ENCODE assay signal across 29 cellular contexts in genomic region chr1:192497214-192497794, GRCh38.
"Had no signal": no experiment of that assay in that cellular context is flagged by ENCODE, and none has a peak within 500 bp of the region (broad histone marks: within the 10 kb centered on the region; RNA-seq: fewer than 3 reads in every experiment).

No MANE protein-coding gene starts in this region.

- H3K4me1 ChIP-seq: Peyer's patch, SJSA1 had no signal

- H3K9me3 ChIP-seq: Peyer's patch, SJSA1, SK-N-SH had no signal

- H3K4me3 ChIP-seq: Peyer's patch, SJSA1 had no signal

- H3K27me3 ChIP-seq: Peyer's patch, SJSA1 had no signal

- H3K27ac ChIP-seq: KMS-11, Peyer's patch, SJSA1 had no signal

- H3K36me3 ChIP-seq: Peyer's patch, SJSA1 had no signal

- DNase-seq: activated CD4-positive, alpha-beta memory T cell treated with anti-CD3 and anti-CD28 coated beads, Interleukin-2, amount 10 ng/mL, durations not matched to agents 7 days and 5 days; activated CD4-positive, alpha-beta T cell treated with anti-CD3 and anti-CD28 coated beads for 1 hour; activated CD4-positive, alpha-beta T cell treated with anti-CD3 and anti-CD28 coated beads for 48 hours; activated CD8-positive, alpha-beta memory T cell treated with anti-CD3 and anti-CD28 coated beads for 24 hours; activated CD8-positive, alpha-beta memory T cell treated with anti-CD3 and anti-CD28 coated beads, Interleukin-2, amount 10 ng/mL, durations not matched to agents 7 days and 5 days; activated CD8-positive, alpha-beta memory T cell treated with anti-CD3 and anti-CD28 coated beads, Interleukin-2, amount 50 U/mL, for 48 hours; activated effector memory CD4-positive, alpha-beta T cell treated with Interleukin-2 at 50 U/mL for 16 hours; activated naive CD4-positive, alpha-beta T cell treated with anti-CD3 and anti-CD28 coated beads, Interleukin-2, amount 10 ng/mL, durations not matched to agents 7 days and 5 days; activated naive CD8-positive, alpha-beta T cell treated with anti-CD3 and anti-CD28 coated beads, Interleukin-2, amount 50 U/mL, for 24 hours; activated T-cell treated with anti-CD3 and anti-CD28 coated beads, Interleukin-2, amount 50 U/mL, for 48 hours; anterior cingulate cortex; MM.1S; NCI-H1092 treated with DMSO at 0.1 percent for 48 hours; NCI-H1417; NCI-H146; NCI-H187; NCI-H2029 treated with DMSO at 0.1 percent for 48 hours; NCI-H2107; NCI-H2171; NCI-H2227 treated with DMSO at 0.1 percent for 48 hours; NCI-H446; NCI-H510A treated with DMSO at 0.1 percent for 48 hours; Peyer's patch; RPMI8226; SHP77 treated with DMSO at 0.1 percent for 48 hours; SK-N-SH had no signal

- ATAC-seq: activated CD8-positive, alpha-beta memory T cell treated with anti-CD3 and anti-CD28 coated beads, Interleukin-2, amount 10 ng/mL, durations not matched to agents 7 days and 5 days; WTC11 had no signal
